In the genomic region with DNA sequence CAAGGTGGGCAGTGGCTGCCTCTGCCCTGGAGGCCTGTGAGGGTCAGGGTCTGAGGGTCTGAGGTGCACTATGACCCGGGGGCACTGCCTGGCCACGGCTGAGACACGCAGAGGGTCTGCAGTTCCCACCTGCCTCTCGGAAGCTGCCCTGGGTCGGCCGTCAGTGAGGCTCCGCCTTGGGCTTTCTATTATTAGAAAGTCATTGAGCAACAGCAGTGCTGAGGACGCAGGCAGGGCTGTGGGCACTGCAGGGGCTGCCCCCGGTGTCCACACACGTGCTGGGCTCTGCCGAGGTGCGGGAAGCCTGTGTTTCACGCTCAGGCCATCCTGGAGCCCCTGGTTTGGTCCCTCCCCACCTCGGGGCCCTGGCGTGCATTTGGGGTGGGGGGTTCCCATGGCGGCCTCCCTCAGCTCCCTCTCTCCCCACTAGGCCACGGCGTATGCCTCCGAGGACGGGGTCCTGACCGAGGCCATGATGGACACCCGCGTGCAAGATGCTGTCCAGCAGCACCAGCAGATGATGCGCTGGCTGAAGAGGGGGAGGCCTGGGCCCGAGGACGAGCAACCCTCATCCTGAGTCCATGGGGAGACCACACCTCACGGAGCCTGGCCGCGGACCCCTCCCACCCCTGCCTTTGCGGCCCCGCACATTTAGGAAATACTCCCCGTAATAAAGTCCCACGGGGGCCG, we compare ENCODE assay signal across 3 cellular contexts. TPM values are rescaled to one million over a fixed set of nuclear protein-coding genes. Genes with fewer than 3 reads are reported as not detected.
"Had no signal": no experiment of that assay in that cellular context is flagged by ENCODE, and none has a peak within 500 bp of the region (broad histone marks: within the 10 kb centered on the region; RNA-seq: fewer than 3 reads in every experiment).

No MANE protein-coding gene starts in this region.

RNA-seq across cellular contexts. Expression of a gene that starts 31.5 kb away (rescaled TPM):
- total RNA-seq: mononuclear cell had no signal
- polyA plus RNA-seq: immature natural killer cell had no signal

RNA-seq across cellular contexts. Expression of a gene that starts 59.4 kb away (rescaled TPM):
- total RNA-seq: skeletal muscle tissue had no signal
